1 cellular context compared by ENCODE assay signal in genomic region chr17:42518755-42519545, GRCh38.
TF ChIP-seq lines count a peak whose summit lies in the region.

No MANE protein-coding gene starts in this region.

TF ChIP-seq in HEK293, 187 proteins besides CTCF, POLR2A, EP300 and RAD21 (continued from another document):
- no peak for TF ChIP-seq ZNF707 (tag by site-specific recombination; IDR thresholded peaks at IDR 0.05)
- TF ChIP-seq ZNF398 (tag by site-specific recombination; IDR thresholded peaks at IDR 0.05) = peak; percentile 53
- TF ChIP-seq FEZF1 (tag by site-specific recombination; IDR thresholded peaks at IDR 0.05) = peak; percentile 60
- TF ChIP-seq ZIC2 (tag by site-specific recombination; IDR thresholded peaks at IDR 0.05) = peak; percentile 25
- peak; percentile 96 for TF ChIP-seq KLF1 (tag by site-specific recombination; IDR thresholded peaks at IDR 0.05)
- TF ChIP-seq ZNF664 (tag by site-specific recombination; IDR thresholded peaks at IDR 0.05) = no peak
- no peak for TF ChIP-seq ZNF518A (tag by site-specific recombination; conservative IDR thresholded peaks at IDR 0.05; ENCODE audit: low read depth)
- TF ChIP-seq ZFP69B (tag by site-specific recombination; IDR thresholded peaks at IDR 0.05) = peak; percentile 79; the same call in 1 of the 2 replicates
- peak; percentile 41; the same call in 1 of the 2 replicates for TF ChIP-seq KLF16 (tag by site-specific recombination; IDR thresholded peaks at IDR 0.05)
- 0 out of 2 replicates have a peak, but pooled peaks have one; percentile 19 for TF ChIP-seq ZBTB20 (tag by site-specific recombination; IDR thresholded peaks at IDR 0.05)
- 0 out of 2 replicates have a peak, but pooled peaks have one; percentile 26 for TF ChIP-seq ZBTB8A (tag by site-specific recombination; IDR thresholded peaks at IDR 0.05)
- TF ChIP-seq ZNF335 (tag by site-specific recombination; conservative IDR thresholded peaks at IDR 0.05) = peak; percentile 28; the same call in 1 of the 2 replicates
- TF ChIP-seq ZNF138 (tag by site-specific recombination; IDR thresholded peaks at IDR 0.05; ENCODE audit: borderline replicate concordance) = no peak
- TF ChIP-seq KLF17 (tag by site-specific recombination; IDR thresholded peaks at IDR 0.05) = peak; percentile 84
- peak; percentile 33; the same call in 1 of the 2 replicates for TF ChIP-seq KLF9 (tag by site-specific recombination; IDR thresholded peaks at IDR 0.05; ENCODE audit: low read depth)
- 0 out of 2 replicates have a peak, but pooled peaks have one; percentile 6 for TF ChIP-seq ZNF341 (tag by site-specific recombination; IDR thresholded peaks at IDR 0.05; ENCODE audit: low read depth)
- no peak for TF ChIP-seq ZNF239 (tag by site-specific recombination; IDR thresholded peaks at IDR 0.05)
- peak; percentile 82 for TF ChIP-seq PRDM1 (tag by site-specific recombination; IDR thresholded peaks at IDR 0.05)
- no peak for TF ChIP-seq ATF2 (tag by site-specific recombination; IDR thresholded peaks at IDR 0.05; ENCODE audit: low read depth)
- TF ChIP-seq SCRT2 (tag by site-specific recombination; IDR thresholded peaks at IDR 0.05) = peak; percentile 93
- peak; percentile 48; the same call in 1 of the 2 replicates for TF ChIP-seq IKZF3 (tag by site-specific recombination; IDR thresholded peaks at IDR 0.05)
- TF ChIP-seq GLIS1 (tag by site-specific recombination; IDR thresholded peaks at IDR 0.05) = peak; percentile 62
